ENCODE assay signal across 1 cellular context in genomic region chr2:100273387-100273786, GRCh38.
TF ChIP-seq lines count a peak whose summit lies in the region.

No MANE protein-coding gene starts in this region.

TF ChIP-seq in K562, 482 proteins besides CTCF, POLR2A, EP300 and RAD21 (continued from another document):
- TF ChIP-seq MBD1 (CRISPR knock-in tag; IDR thresholded peaks at IDR 0.05): no peak
- peak; percentile 77 for TF ChIP-seq ZNF316 (IDR thresholded peaks at IDR 0.05)
- TF ChIP-seq ZNF175 (CRISPR knock-in tag; IDR thresholded peaks at IDR 0.05; ENCODE audit: low read depth): 0 out of 2 replicates have a peak, but pooled peaks have one; percentile 16
- TF ChIP-seq NCOA1 (IDR thresholded peaks at IDR 0.05; ENCODE audit: low read depth): no peak
- TF ChIP-seq ZBTB43 (CRISPR knock-in tag; IDR thresholded peaks at IDR 0.05): no peak
- no peak for TF ChIP-seq FUS (optimal IDR thresholded peaks at IDR 0.05; ENCODE audit: low read depth, low read length)
TF ChIP-seq in K562: peak in this region for 3.
